Comparison of ENCODE assay signal across 7 cellular contexts in genomic region chr7:127230192-127230925, GRCh38. TPM values are rescaled to one million over a fixed set of nuclear protein-coding genes. Genes with fewer than 3 reads are reported as not detected.
"Had no signal": no experiment of that assay in that cellular context is flagged by ENCODE, and none has a peak within 500 bp of the region (broad histone marks: within the 10 kb centered on the region; RNA-seq: fewer than 3 reads in every experiment).

No MANE protein-coding gene starts in this region.

- H3K4me3 ChIP-seq: GM23248 had no signal

- H3K4me3 Mint-ChIP-seq: H9, IgD-negative memory B cell had no signal

- H3K9ac ChIP-seq: GM23248 had no signal

- H3K36me3 Mint-ChIP-seq: IgD-negative memory B cell had no signal

- H2AFZ ChIP-seq: GM23248 had no signal

- DNase-seq: GM23248, H9, HCEC 1CT, KBM-7 had no signal

- H3K27ac ChIP-seq: GM23248, HL-60 had no signal

- H3K4me1 Mint-ChIP-seq: IgD-negative memory B cell had no signal

- ATAC-seq: HepG2 had no signal

- H3K9me3 Mint-ChIP-seq: H9, IgD-negative memory B cell had no signal

- H3K27ac Mint-ChIP-seq: H9, IgD-negative memory B cell had no signal

RNA-seq across cellular contexts. Expression of gene GRM8, which starts 22.4 kb away (rescaled TPM):
- total RNA-seq: GM23248, HepG2 had no signal
